In the genomic region with DNA sequence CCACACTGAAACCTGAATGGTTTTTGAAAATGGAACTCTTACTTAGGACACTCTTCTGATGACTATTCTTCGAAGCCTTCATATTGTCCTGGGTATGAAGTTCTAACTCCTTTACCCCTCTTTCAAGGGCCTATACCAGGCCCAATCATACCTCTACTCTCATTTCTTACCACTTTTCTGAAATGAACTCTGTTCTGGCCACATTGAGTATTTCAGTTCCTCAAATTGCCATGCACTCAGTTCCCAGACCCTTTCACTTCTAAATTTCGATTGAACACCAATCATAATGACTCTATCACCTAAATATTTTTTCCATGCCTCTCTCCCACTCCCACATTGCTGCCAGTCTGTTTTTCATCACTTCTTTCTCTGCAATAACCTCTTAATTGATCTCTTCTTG, we compare ENCODE assay signal across 1 cellular context.
TF ChIP-seq lines count a peak whose summit lies in the region.

No MANE protein-coding gene starts in this region.

TF ChIP-seq in GM12878, 131 proteins besides CTCF, POLR2A, EP300 and RAD21 (continued from another document and continues in another):
- TF ChIP-seq, protein P1, sequence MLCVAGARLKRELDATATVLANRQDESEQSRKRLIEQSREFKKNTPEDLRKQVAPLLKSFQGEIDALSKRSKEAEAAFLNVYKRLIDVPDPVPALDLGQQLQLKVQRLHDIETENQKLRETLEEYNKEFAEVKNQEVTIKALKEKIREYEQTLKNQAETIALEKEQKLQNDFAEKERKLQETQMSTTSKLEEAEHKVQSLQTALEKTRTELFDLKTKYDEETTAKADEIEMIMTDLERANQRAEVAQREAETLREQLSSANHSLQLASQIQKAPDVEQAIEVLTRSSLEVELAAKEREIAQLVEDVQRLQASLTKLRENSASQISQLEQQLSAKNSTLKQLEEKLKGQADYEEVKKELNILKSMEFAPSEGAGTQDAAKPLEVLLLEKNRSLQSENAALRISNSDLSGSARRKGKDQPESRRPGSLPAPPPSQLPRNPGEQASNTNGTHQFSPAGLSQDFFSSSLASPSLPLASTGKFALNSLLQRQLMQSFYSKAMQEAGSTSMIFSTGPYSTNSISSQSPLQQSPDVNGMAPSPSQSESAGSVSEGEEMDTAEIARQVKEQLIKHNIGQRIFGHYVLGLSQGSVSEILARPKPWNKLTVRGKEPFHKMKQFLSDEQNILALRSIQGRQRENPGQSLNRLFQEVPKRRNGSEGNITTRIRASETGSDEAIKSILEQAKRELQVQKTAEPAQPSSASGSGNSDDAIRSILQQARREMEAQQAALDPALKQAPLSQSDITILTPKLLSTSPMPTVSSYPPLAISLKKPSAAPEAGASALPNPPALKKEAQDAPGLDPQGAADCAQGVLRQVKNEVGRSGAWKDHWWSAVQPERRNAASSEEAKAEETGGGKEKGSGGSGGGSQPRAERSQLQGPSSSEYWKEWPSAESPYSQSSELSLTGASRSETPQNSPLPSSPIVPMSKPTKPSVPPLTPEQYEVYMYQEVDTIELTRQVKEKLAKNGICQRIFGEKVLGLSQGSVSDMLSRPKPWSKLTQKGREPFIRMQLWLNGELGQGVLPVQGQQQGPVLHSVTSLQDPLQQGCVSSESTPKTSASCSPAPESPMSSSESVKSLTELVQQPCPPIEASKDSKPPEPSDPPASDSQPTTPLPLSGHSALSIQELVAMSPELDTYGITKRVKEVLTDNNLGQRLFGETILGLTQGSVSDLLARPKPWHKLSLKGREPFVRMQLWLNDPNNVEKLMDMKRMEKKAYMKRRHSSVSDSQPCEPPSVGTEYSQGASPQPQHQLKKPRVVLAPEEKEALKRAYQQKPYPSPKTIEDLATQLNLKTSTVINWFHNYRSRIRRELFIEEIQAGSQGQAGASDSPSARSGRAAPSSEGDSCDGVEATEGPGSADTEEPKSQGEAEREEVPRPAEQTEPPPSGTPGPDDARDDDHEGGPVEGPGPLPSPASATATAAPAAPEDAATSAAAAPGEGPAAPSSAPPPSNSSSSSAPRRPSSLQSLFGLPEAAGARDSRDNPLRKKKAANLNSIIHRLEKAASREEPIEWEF (IDR thresholded peaks at IDR 0.05; ENCODE audit: insufficient replicate concordance, low read depth, low read length) = no peak
- TF ChIP-seq, protein P2, sequence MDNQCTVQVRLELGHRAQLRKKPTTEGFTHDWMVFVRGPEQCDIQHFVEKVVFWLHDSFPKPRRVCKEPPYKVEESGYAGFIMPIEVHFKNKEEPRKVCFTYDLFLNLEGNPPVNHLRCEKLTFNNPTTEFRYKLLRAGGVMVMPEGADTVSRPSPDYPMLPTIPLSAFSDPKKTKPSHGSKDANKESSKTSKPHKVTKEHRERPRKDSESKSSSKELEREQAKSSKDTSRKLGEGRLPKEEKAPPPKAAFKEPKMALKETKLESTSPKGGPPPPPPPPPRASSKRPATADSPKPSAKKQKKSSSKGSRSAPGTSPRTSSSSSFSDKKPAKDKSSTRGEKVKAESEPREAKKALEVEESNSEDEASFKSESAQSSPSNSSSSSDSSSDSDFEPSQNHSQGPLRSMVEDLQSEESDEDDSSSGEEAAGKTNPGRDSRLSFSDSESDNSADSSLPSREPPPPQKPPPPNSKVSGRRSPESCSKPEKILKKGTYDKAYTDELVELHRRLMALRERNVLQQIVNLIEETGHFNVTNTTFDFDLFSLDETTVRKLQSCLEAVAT (IDR thresholded peaks at IDR 0.05) = no peak
- TF ChIP-seq WRNIP1 (IDR thresholded peaks at IDR 0.05; ENCODE audit: borderline replicate concordance, low read depth, low read length) (no peak), TCF7 (IDR thresholded peaks at IDR 0.05; ENCODE audit: borderline replicate concordance) (0 out of 2 replicates have a peak, but pooled peaks have one; percentile 17), FOXM1 (IDR thresholded peaks at IDR 0.05; ENCODE audit: low read depth, low read length) (peak; percentile 75; the same call in 1 of the 2 replicates), ESRRA (IDR thresholded peaks at IDR 0.05; ENCODE audit: low read length) (no peak), SREBF1 (IDR thresholded peaks at IDR 0.05; ENCODE audit: low read length) (no peak), RB1 (IDR thresholded peaks at IDR 0.05; ENCODE audit: borderline replicate concordance) (no peak), SUPT20H (IDR thresholded peaks at IDR 0.05; ENCODE audit: borderline replicate concordance, control insufficient read depth, low read depth, low read length) (no peak), JUND (IDR thresholded peaks at IDR 0.05; ENCODE audit: low read depth, low read length) (no peak), KLF5 (IDR thresholded peaks at IDR 0.05; ENCODE audit: partially characterized antibody) (no peak), CHD1 (IDR thresholded peaks at IDR 0.05; ENCODE audit: low read depth, low read length) (no peak), SRF (IDR thresholded peaks at IDR 0.05; ENCODE audit: low read depth in 2 of 2, low read length in 2 of 2) (0 out of 4 replicates have a peak, but pooled peaks of 1 of the 2 experiments have one; percentile 56), MYC (IDR thresholded peaks at IDR 0.05; ENCODE audit: insufficient read depth, insufficient read length, insufficient replicate concordance, low read length, severe bottlenecking) (no peak), FOS (IDR thresholded peaks at IDR 0.05; ENCODE audit: borderline replicate concordance, extremely low read depth, insufficient read length) (no peak), IKZF1 (conservative IDR thresholded peaks at IDR 0.05) (no peak; the same call in 1 of the 2 replicates), BMI1 (IDR thresholded peaks at IDR 0.05; ENCODE audit: borderline replicate concordance) (peak; percentile 59), HCFC1 (IDR thresholded peaks at IDR 0.05; ENCODE audit: low read length) (no peak), SPI1 (IDR thresholded peaks at IDR 0.05; ENCODE audit: borderline replicate concordance, insufficient read depth, low read depth, low read length) (peak; percentile 94), PML (IDR thresholded peaks at IDR 0.05; ENCODE audit: low read length) (no peak), BHLHE40 (IDR thresholded peaks at IDR 0.05; ENCODE audit: borderline replicate concordance in 1 of 2, low read depth in 2 of 2, low read length in 1 of 2) (no peak), EZH2 (IDR thresholded peaks at IDR 0.05; ENCODE audit: borderline replicate concordance, control insufficient read depth, low read depth, low read length) (no peak)
- TF ChIP-seq, protein P3, sequence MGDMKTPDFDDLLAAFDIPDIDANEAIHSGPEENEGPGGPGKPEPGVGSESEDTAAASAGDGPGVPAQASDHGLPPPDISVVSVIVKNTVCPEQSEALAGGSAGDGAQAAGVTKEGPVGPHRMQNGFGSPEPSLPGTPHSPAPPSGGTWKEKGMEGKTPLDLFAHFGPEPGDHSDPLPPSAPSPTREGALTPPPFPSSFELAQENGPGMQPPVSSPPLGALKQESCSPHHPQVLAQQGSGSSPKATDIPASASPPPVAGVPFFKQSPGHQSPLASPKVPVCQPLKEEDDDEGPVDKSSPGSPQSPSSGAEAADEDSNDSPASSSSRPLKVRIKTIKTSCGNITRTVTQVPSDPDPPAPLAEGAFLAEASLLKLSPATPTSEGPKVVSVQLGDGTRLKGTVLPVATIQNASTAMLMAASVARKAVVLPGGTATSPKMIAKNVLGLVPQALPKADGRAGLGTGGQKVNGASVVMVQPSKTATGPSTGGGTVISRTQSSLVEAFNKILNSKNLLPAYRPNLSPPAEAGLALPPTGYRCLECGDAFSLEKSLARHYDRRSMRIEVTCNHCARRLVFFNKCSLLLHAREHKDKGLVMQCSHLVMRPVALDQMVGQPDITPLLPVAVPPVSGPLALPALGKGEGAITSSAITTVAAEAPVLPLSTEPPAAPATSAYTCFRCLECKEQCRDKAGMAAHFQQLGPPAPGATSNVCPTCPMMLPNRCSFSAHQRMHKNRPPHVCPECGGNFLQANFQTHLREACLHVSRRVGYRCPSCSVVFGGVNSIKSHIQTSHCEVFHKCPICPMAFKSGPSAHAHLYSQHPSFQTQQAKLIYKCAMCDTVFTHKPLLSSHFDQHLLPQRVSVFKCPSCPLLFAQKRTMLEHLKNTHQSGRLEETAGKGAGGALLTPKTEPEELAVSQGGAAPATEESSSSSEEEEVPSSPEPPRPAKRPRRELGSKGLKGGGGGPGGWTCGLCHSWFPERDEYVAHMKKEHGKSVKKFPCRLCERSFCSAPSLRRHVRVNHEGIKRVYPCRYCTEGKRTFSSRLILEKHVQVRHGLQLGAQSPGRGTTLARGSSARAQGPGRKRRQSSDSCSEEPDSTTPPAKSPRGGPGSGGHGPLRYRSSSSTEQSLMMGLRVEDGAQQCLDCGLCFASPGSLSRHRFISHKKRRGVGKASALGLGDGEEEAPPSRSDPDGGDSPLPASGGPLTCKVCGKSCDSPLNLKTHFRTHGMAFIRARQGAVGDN (IDR thresholded peaks at IDR 0.05) = no peak
- TF ChIP-seq, protein P4, sequence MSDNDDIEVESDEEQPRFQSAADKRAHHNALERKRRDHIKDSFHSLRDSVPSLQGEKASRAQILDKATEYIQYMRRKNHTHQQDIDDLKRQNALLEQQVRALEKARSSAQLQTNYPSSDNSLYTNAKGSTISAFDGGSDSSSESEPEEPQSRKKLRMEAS (IDR thresholded peaks at IDR 0.05; ENCODE audit: low read depth, low read length) = no peak
- TF ChIP-seq, protein P5, sequence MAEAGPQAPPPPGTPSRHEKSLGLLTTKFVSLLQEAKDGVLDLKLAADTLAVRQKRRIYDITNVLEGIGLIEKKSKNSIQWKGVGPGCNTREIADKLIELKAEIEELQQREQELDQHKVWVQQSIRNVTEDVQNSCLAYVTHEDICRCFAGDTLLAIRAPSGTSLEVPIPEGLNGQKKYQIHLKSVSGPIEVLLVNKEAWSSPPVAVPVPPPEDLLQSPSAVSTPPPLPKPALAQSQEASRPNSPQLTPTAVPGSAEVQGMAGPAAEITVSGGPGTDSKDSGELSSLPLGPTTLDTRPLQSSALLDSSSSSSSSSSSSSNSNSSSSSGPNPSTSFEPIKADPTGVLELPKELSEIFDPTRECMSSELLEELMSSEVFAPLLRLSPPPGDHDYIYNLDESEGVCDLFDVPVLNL (IDR thresholded peaks at IDR 0.05; ENCODE audit: low read depth, low read length) = no peak
- TF ChIP-seq, protein P6, sequence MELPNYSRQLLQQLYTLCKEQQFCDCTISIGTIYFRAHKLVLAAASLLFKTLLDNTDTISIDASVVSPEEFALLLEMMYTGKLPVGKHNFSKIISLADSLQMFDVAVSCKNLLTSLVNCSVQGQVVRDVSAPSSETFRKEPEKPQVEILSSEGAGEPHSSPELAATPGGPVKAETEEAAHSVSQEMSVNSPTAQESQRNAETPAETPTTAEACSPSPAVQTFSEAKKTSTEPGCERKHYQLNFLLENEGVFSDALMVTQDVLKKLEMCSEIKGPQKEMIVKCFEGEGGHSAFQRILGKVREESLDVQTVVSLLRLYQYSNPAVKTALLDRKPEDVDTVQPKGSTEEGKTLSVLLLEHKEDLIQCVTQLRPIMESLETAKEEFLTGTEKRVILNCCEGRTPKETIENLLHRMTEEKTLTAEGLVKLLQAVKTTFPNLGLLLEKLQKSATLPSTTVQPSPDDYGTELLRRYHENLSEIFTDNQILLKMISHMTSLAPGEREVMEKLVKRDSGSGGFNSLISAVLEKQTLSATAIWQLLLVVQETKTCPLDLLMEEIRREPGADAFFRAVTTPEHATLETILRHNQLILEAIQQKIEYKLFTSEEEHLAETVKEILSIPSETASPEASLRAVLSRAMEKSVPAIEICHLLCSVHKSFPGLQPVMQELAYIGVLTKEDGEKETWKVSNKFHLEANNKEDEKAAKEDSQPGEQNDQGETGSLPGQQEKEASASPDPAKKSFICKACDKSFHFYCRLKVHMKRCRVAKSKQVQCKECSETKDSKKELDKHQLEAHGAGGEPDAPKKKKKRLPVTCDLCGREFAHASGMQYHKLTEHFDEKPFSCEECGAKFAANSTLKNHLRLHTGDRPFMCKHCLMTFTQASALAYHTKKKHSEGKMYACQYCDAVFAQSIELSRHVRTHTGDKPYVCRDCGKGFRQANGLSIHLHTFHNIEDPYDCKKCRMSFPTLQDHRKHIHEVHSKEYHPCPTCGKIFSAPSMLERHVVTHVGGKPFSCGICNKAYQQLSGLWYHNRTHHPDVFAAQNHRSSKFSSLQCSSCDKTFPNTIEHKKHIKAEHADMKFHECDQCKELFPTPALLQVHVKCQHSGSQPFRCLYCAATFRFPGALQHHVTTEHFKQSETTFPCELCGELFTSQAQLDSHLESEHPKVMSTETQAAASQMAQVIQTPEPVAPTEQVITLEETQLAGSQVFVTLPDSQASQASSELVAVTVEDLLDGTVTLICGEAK (IDR thresholded peaks at IDR 0.05; ENCODE audit: borderline replicate concordance) = no peak
- TF ChIP-seq, protein P7, sequence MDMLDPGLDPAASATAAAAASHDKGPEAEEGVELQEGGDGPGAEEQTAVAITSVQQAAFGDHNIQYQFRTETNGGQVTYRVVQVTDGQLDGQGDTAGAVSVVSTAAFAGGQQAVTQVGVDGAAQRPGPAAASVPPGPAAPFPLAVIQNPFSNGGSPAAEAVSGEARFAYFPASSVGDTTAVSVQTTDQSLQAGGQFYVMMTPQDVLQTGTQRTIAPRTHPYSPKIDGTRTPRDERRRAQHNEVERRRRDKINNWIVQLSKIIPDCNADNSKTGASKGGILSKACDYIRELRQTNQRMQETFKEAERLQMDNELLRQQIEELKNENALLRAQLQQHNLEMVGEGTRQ (IDR thresholded peaks at IDR 0.05; ENCODE audit: borderline replicate concordance, low read depth, low read length) = no peak
- TF ChIP-seq, protein P8, sequence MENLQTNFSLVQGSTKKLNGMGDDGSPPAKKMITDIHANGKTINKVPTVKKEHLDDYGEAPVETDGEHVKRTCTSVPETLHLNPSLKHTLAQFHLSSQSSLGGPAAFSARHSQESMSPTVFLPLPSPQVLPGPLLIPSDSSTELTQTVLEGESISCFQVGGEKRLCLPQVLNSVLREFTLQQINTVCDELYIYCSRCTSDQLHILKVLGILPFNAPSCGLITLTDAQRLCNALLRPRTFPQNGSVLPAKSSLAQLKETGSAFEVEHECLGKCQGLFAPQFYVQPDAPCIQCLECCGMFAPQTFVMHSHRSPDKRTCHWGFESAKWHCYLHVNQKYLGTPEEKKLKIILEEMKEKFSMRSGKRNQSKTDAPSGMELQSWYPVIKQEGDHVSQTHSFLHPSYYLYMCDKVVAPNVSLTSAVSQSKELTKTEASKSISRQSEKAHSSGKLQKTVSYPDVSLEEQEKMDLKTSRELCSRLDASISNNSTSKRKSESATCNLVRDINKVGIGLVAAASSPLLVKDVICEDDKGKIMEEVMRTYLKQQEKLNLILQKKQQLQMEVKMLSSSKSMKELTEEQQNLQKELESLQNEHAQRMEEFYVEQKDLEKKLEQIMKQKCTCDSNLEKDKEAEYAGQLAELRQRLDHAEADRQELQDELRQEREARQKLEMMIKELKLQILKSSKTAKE (IDR thresholded peaks at IDR 0.05; ENCODE audit: low read depth, poor library complexity, severe bottlenecking) = peak; percentile 17
- TF ChIP-seq, protein P9, sequence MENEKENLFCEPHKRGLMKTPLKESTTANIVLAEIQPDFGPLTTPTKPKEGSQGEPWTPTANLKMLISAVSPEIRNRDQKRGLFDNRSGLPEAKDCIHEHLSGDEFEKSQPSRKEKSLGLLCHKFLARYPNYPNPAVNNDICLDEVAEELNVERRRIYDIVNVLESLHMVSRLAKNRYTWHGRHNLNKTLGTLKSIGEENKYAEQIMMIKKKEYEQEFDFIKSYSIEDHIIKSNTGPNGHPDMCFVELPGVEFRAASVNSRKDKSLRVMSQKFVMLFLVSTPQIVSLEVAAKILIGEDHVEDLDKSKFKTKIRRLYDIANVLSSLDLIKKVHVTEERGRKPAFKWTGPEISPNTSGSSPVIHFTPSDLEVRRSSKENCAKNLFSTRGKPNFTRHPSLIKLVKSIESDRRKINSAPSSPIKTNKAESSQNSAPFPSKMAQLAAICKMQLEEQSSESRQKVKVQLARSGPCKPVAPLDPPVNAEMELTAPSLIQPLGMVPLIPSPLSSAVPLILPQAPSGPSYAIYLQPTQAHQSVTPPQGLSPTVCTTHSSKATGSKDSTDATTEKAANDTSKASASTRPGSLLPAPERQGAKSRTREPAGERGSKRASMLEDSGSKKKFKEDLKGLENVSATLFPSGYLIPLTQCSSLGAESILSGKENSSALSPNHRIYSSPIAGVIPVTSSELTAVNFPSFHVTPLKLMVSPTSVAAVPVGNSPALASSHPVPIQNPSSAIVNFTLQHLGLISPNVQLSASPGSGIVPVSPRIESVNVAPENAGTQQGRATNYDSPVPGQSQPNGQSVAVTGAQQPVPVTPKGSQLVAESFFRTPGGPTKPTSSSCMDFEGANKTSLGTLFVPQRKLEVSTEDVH (IDR thresholded peaks at IDR 0.05; ENCODE audit: low read depth, partially characterized antibody) = no peak
